15 cellular contexts compared by ENCODE assay signal in genomic region chr3:153173758-153174516, GRCh38. TPM values are rescaled to one million over a fixed set of nuclear protein-coding genes. Genes with fewer than 3 reads are reported as not detected.
DNase-seq lines count a peak whose midpoint lies in the region; ATAC-seq, FAIRE-seq and TF ChIP-seq lines count a peak whose summit lies in the region.
"Had no signal": no experiment of that assay in that cellular context is flagged by ENCODE, and none has a peak within 500 bp of the region (broad histone marks: within the 10 kb centered on the region; RNA-seq: fewer than 3 reads in every experiment).

No MANE protein-coding gene starts in this region.

- H3K4me1 ChIP-seq in breast epithelium: no peaks in the 10 kb centered on the region
- no peaks in the 10 kb centered on the region for H3K4me1 ChIP-seq in endodermal cell (ENCODE audit: control insufficient read depth, insufficient read depth, low read length)

- TF ChIP-seq CTCF in MCF 10A (IDR thresholded peaks at IDR 0.05; ENCODE audit: unreplicated experiment) (no peak), breast epithelium (IDR thresholded peaks at IDR 0.05) (no peak), endodermal cell (conservative IDR thresholded peaks at IDR 0.05) (peak; percentile 49)

- H3K9me3 Mint-ChIP-seq in MCF 10A (ENCODE audit: unreplicated experiment): no peaks in the 10 kb centered on the region
- peaks cover 14% of the 10 kb centered on the region for H3K9me3 Mint-ChIP-seq in endodermal cell
- no peaks in the 10 kb centered on the region for H3K9me3 Mint-ChIP-seq in stimulated activated effector memory CD8-positive, alpha-beta T cell treated with anti-CD3 and anti-CD28 coated beads, Interleukin-12 subunit alpha, Interleukin-12 subunit beta, amount 100 ng/mL, for 72 hours
- H3K9me3 Mint-ChIP-seq: neural crest cell had no signal

- H3K4me1 Mint-ChIP-seq in MCF 10A (ENCODE audit: insufficient read depth, unreplicated experiment): no peaks in the 10 kb centered on the region
- peaks cover 8% of the 10 kb centered on the region for H3K4me1 Mint-ChIP-seq in endodermal cell
- peaks cover 25% of the 10 kb centered on the region for H3K4me1 Mint-ChIP-seq in stimulated activated effector memory CD8-positive, alpha-beta T cell treated with anti-CD3 and anti-CD28 coated beads, Interleukin-12 subunit alpha, Interleukin-12 subunit beta, amount 100 ng/mL, for 72 hours
- H3K4me1 Mint-ChIP-seq: B cell, neural crest cell had no signal

- POLR2A ChIA-PET in MCF 10A (lab: Yijun Ruan, JAX): interaction anchor here (0.7 to 4.7 kb wide), 4 partner anchors 12 to 121 kb away, joined by 3 to 40 read pairs (median 4); partner anchors contain the start of gene RAP2B

- intact Hi-C loops in MCF 10A (cut with micrococcal nuclease): no loop called here
- intact Hi-C loops in breast epithelium (cut with DNase I; ENCODE audit: low total_unique reads): no loop called here

- WGBS in endodermal cell (ENCODE audit: insufficient coverage in 1 of 2, insufficient read length in 1 of 2), 2 experiments: 75 to 86% methylated on average over 2 to 6 of the region's 6 CpGs

- H3K27me3 ChIP-seq in breast epithelium (no peaks in the 10 kb centered on the region), endodermal cell (ENCODE audit: control insufficient read depth, insufficient read depth, low read length, poor library complexity, severe bottlenecking) (no peaks in the 10 kb centered on the region)

- H3K27ac ChIP-seq in breast epithelium (no peak overlapping the region), endodermal cell (ENCODE audit: low read depth, low read length) (no peak overlapping the region)

- BruUV-seq in MCF 10A (replicated peaks; lab: Mats Ljungman, UMichigan): no TSS peak

- ATAC-seq in stimulated activated effector memory CD8-positive, alpha-beta T cell treated with anti-CD3 and anti-CD28 coated beads, Interleukin-12 subunit alpha, Interleukin-12 subunit beta, amount 100 ng/mL, for 72 hours: peak; percentile 73
- ATAC-seq in GM21447 (IDR thresholded peaks at IDR 0.05; ENCODE audit: unreplicated experiment): no peak
- ATAC-seq: Right ventricle myocardium inferior had no signal

- no peak overlapping the region for H3K9ac ChIP-seq in endodermal cell (ENCODE audit: extremely low read depth, low read length, poor library complexity, severe bottlenecking)

- no peaks in the 10 kb centered on the region for H3K36me3 ChIP-seq in breast epithelium
- peaks cover 4% of the 10 kb centered on the region for H3K36me3 ChIP-seq in endodermal cell (ENCODE audit: control insufficient read depth, insufficient read depth, low read length)

- DNase-seq in MCF 10A (ENCODE audit: unreplicated experiment) (peak; percentile 39), breast epithelium (ENCODE audit: low spot score in 2 of 2) (no peak), RCC 7860 (ENCODE audit: low spot score) (peak; percentile 67), endodermal cell (peak; percentile 74), T1000 (lab: John Stamatoyannopoulos, UW) (no peak)
- no peak for DNase-seq in stimulated activated effector memory CD8-positive, alpha-beta T cell treated with anti-CD3 and anti-CD28 coated beads, Interleukin-12 subunit alpha, Interleukin-12 subunit beta, amount 100 ng/mL, for 72 hours (ENCODE audit: low spot score in 2 of 2)
- no peak for DNase-seq in stimulated activated CD4-positive, alpha-beta T cell treated with anti-CD3 and anti-CD28 coated beads, Interleukin-2, amount 100 ng/mL, for 24 hours
- DNase-seq: activated CD4-positive, CD25-positive, alpha-beta regulatory T cell treated with anti-CD3 and anti-CD28 coated beads, Interleukin-2, amount 50 U/mL, for 72 hours; activated naive CD4-positive, alpha-beta T cell treated with anti-CD3 and anti-CD28 coated beads, Interleukin-2, amount 50 U/mL, for 16 hours; NCI-H1930 had no signal

- H3K27me3 Mint-ChIP-seq in MCF 10A (ENCODE audit: insufficient read depth, unreplicated experiment) (no peaks in the 10 kb centered on the region), endodermal cell (ENCODE audit: insufficient read depth) (no peaks in the 10 kb centered on the region)
- H3K27me3 Mint-ChIP-seq: B cell had no signal

- no peaks in the 10 kb centered on the region for H3K9me3 ChIP-seq in breast epithelium
- H3K9me3 ChIP-seq in endodermal cell (ENCODE audit: control insufficient read depth, low read length): peaks cover 22% of the 10 kb centered on the region

- CTCF ChIA-PET in MCF 10A (lab: Yijun Ruan, JAX): interaction anchor here (1.2 kb wide), 1 partner anchor 14 kb away, joined by 4 read pairs; no protein-coding TSS in a partner anchor

- no peak for TF ChIP-seq POLR2A in breast epithelium (IDR thresholded peaks at IDR 0.05)

- H3K27ac Mint-ChIP-seq in MCF 10A (ENCODE audit: low read depth, unreplicated experiment) (no peak overlapping the region), endodermal cell (no peak overlapping the region)
- H3K27ac Mint-ChIP-seq in stimulated activated effector memory CD8-positive, alpha-beta T cell treated with anti-CD3 and anti-CD28 coated beads, Interleukin-12 subunit alpha, Interleukin-12 subunit beta, amount 100 ng/mL, for 72 hours: peak overlapping the region; percentile 24
- H3K27ac Mint-ChIP-seq: B cell had no signal

- H3K4me3 ChIP-seq in breast epithelium (no peak overlapping the region), endodermal cell (ENCODE audit: low read length) (no peak overlapping the region)

- FAIRE-seq in RCC 7860 (lab: Jason Lieb, UNC): peak; percentile 14
- FAIRE-seq: islet of Langerhans had no signal

- H3K4me3 Mint-ChIP-seq in MCF 10A (ENCODE audit: unreplicated experiment) (no peak overlapping the region), endodermal cell (no peak overlapping the region)
- no peak overlapping the region for H3K4me3 Mint-ChIP-seq in stimulated activated effector memory CD8-positive, alpha-beta T cell treated with anti-CD3 and anti-CD28 coated beads, Interleukin-12 subunit alpha, Interleukin-12 subunit beta, amount 100 ng/mL, for 72 hours
- H3K4me3 Mint-ChIP-seq: B cell, neural crest cell had no signal

- peaks cover 17% of the 10 kb centered on the region for H3K36me3 Mint-ChIP-seq in MCF 10A (ENCODE audit: insufficient read depth, unreplicated experiment)
- peaks cover 18% of the 10 kb centered on the region for H3K36me3 Mint-ChIP-seq in endodermal cell (ENCODE audit: low read depth)
- peaks cover 9% of the 10 kb centered on the region for H3K36me3 Mint-ChIP-seq in stimulated activated effector memory CD8-positive, alpha-beta T cell treated with anti-CD3 and anti-CD28 coated beads, Interleukin-12 subunit alpha, Interleukin-12 subunit beta, amount 100 ng/mL, for 72 hours

RNA-seq across cellular contexts. Expression of gene RAP2B, which starts 11.9 kb away (rescaled TPM):
- total RNA-seq in MCF 10A (2022) (15.0 and 19.3 TPM in 2 replicates), breast epithelium (10 to 100 TPM in 2 of 3 donors, 1 to 10 TPM in 1; 6.6 to 21.0 (median 13.5) TPM), endodermal cell (10 to 100 TPM; 24.7 to 27.3 TPM)
- polyA plus RNA-seq in endodermal cell (2013, experiment 1 of 2): 12.1 TPM
- 12.1 TPM for polyA plus RNA-seq in endodermal cell (2013, experiment 2 of 2)

Comparison
In these comparisons a context has a peak if more than half of its experiments do, and no peak if none do; other contexts are left out.
1. DNase-seq: peak in MCF 10A (single experiment), RCC 7860 (single experiment) and endodermal cell (single experiment); none in breast epithelium (0 of 2), stimulated activated effector memory CD8-positive, alpha-beta T cell treated with anti-CD3 and anti-CD28 coated beads, Interleukin-12 subunit alpha, Interleukin-12 subunit beta, amount 100 ng/mL, for 72 hours (0 of 2), stimulated activated CD4-positive, alpha-beta T cell treated with anti-CD3 and anti-CD28 coated beads, Interleukin-2, amount 100 ng/mL, for 24 hours (0 of 2) and T1000 (single experiment).